ENCODE assay signal across 18 cellular contexts in the genomic region with DNA sequence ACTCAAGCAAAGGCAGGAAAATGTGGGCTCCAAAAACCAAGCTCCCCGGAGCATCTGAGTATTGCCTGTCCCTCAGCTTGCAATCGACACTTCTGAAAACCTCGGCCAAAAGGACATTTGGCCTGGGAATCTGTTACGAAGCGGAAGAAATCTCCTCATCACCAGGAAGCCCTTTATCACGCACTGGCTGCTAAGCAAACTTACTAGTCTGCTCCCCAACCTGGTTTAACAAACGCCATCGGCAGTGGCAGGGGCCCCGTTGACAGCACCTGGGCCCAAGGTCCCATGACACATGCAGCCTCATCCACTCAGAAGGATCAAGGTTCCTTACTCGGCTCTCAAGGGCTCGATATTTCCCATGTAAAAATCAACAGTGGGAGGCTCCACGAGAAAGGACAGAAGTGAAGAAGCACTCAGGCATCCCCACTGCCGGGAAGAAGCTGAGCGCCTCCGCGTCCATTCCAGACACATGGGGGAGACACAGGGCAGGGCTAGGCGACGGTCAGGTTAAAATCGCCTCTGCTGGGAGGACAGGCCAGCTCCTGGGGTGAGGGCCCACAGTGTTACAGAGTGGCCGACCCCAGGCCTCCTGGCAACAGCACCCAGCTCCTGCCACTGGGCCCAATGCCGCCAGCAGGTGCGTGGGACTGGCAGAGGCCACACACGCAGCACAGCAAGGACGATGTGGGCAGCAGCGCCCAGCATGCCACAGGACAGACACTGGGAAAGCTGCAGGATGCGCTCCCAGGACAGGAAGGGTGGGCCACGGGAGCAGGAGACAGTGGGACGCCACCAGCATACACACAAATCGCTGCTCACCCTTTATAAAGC. TPM values are rescaled to one million over a fixed set of nuclear protein-coding genes. Genes with fewer than 3 reads are reported as not detected.
DNase-seq lines count a peak whose midpoint lies in the region; ATAC-seq, FAIRE-seq and TF ChIP-seq lines count a peak whose summit lies in the region.
"Had no signal": no experiment of that assay in that cellular context is flagged by ENCODE, and none has a peak within 500 bp of the region (broad histone marks: within the 10 kb centered on the region; RNA-seq: fewer than 3 reads in every experiment).

No MANE protein-coding gene starts in this region.

- H3K27me3 Mint-ChIP-seq in stimulated activated naive CD8-positive, alpha-beta T cell treated with anti-CD3 and anti-CD28 coated beads, Interleukin-15, amount 100 ng/mL, for 72 hours, result no peaks in the 10 kb centered on the region
- peaks cover 1% of the 10 kb centered on the region for H3K27me3 Mint-ChIP-seq in glutamatergic neuron (ENCODE audit: unreplicated experiment)
- no peaks in the 10 kb centered on the region for H3K27me3 Mint-ChIP-seq in naive thymus-derived CD4-positive, alpha-beta T cell

- H3K9me3 ChIP-seq in naive thymus-derived CD4-positive, alpha-beta T cell (ENCODE audit: control insufficient read depth in 2 of 3, low read length in 3 of 3), result no peaks in the 10 kb centered on the region
- H3K9me3 ChIP-seq: body of pancreas had no signal

- CTCF ChIA-PET in naive thymus-derived CD4-positive, alpha-beta T cell (lab: Charles Lee), result no interaction called here

- TF ChIP-seq CTCF in glutamatergic neuron (IDR thresholded peaks at IDR 0.05; ENCODE audit: partially characterized antibody, unreplicated experiment) (no peak), D721Med (IDR thresholded peaks at IDR 0.05; ENCODE audit: insufficient read depth, missing control alignments) (no peak)

- FAIRE-seq in H54 (lab: Jason Lieb, UNC) (no peak), D721Med (lab: Jason Lieb, UNC) (no peak), GM12892 (lab: Jason Lieb, UNC) (no peak)
- FAIRE-seq: G401.6, GM12891 had no signal

- H3K4me1 ChIP-seq in naive thymus-derived CD4-positive, alpha-beta T cell (ENCODE audit: control insufficient read depth in 2 of 2, insufficient read depth in 2 of 2, low read length in 2 of 2), result peaks cover 6 to 11% of the 10 kb centered on the region in 2 donors

- no peak overlapping the region for H3K4me3 ChIP-seq in naive thymus-derived CD4-positive, alpha-beta T cell (ENCODE audit: low read length)
- H3K4me3 ChIP-seq: body of pancreas, SK-N-MC had no signal

- no peaks in the 10 kb centered on the region for H3K36me3 Mint-ChIP-seq in glutamatergic neuron (ENCODE audit: unreplicated experiment)
- H3K36me3 Mint-ChIP-seq in naive thymus-derived CD4-positive, alpha-beta T cell, result peaks cover 0 to 38% (median 6%) of the 10 kb centered on the region in 5 donors

- no peak overlapping the region for H3K4me3 Mint-ChIP-seq in stimulated activated naive CD8-positive, alpha-beta T cell treated with anti-CD3 and anti-CD28 coated beads, Interleukin-15, amount 100 ng/mL, for 72 hours
- peak overlapping the region; percentile 34 for H3K4me3 Mint-ChIP-seq in glutamatergic neuron (ENCODE audit: unreplicated experiment)
- peak overlapping the region in 2 of 10 donors; percentile 25 to 46 for H3K4me3 Mint-ChIP-seq in naive thymus-derived CD4-positive, alpha-beta T cell

- H3K27ac ChIP-seq in naive thymus-derived CD4-positive, alpha-beta T cell (ENCODE audit: low read depth, low read length), result no peak overlapping the region
- H3K27ac ChIP-seq: body of pancreas, SK-N-MC had no signal

- POLR2A ChIA-PET in naive thymus-derived CD4-positive, alpha-beta T cell (lab: Charles Lee), result interaction anchor here (1.0 to 1.4 kb wide), 2 partner anchors 11 to 14 kb away, joined by 3 to 4 read pairs; no protein-coding TSS in a partner anchor

- intact Hi-C loops in naive thymus-derived CD4-positive, alpha-beta T cell (cut with micrococcal nuclease), result no loop called here

- ATAC-seq in stimulated activated naive CD8-positive, alpha-beta T cell treated with anti-CD3 and anti-CD28 coated beads, Interleukin-15, Interleukin-2, amounts not matched to agents 100 U/mL and 50 U/mL, for 24 hours, result peak; percentile 30
- no peak for ATAC-seq in stimulated activated naive CD8-positive, alpha-beta T cell treated with anti-CD3 and anti-CD28 coated beads, Interleukin-15, amount 100 ng/mL, for 72 hours
- ATAC-seq in naive thymus-derived CD4-positive, alpha-beta T cell, result no peak
- ATAC-seq: body of pancreas, HCT116 had no signal

- peak overlapping the region in 1 of 2 donors; percentile 88 for H3K27ac Mint-ChIP-seq in stimulated activated naive CD8-positive, alpha-beta T cell treated with anti-CD3 and anti-CD28 coated beads, Interleukin-15, amount 100 ng/mL, for 72 hours
- H3K27ac Mint-ChIP-seq in glutamatergic neuron (ENCODE audit: unreplicated experiment), result peak overlapping the region; percentile 82
- H3K27ac Mint-ChIP-seq in naive thymus-derived CD4-positive, alpha-beta T cell, result peak overlapping the region in 5 of 9 donors; percentile 32 to 84 (median 67)

- peaks cover 11 to 81% (median 12%) of the 10 kb centered on the region in 3 experiments for H3K36me3 ChIP-seq in naive thymus-derived CD4-positive, alpha-beta T cell (ENCODE audit: control insufficient read depth in 2 of 3, insufficient read depth in 3 of 3, low read length in 3 of 3)

- no peaks in the 10 kb centered on the region for H3K27me3 ChIP-seq in naive thymus-derived CD4-positive, alpha-beta T cell (ENCODE audit: control insufficient read depth in 2 of 2, insufficient read depth in 2 of 2, low read length in 2 of 2)
- H3K27me3 ChIP-seq: body of pancreas had no signal

- no peak for TF ChIP-seq POLR2A in H54 (IDR thresholded peaks at IDR 0.05; ENCODE audit: low read depth, low read length)
- TF ChIP-seq POLR2A in GM12892 (IDR thresholded peaks at IDR 0.05; ENCODE audit: low read depth, low read length), result no peak

- DNase-seq in stimulated activated naive CD8-positive, alpha-beta T cell treated with anti-CD3 and anti-CD28 coated beads, Interleukin-15, Interleukin-2, amounts not matched to agents 100 U/mL and 50 U/mL, for 24 hours, result no peak
- DNase-seq in stimulated activated naive CD8-positive, alpha-beta T cell treated with anti-CD3 and anti-CD28 coated beads, Interleukin-15, amount 100 ng/mL, for 72 hours, result no peak
- DNase-seq in glutamatergic neuron, result no peak
- no peak for DNase-seq in naive thymus-derived CD4-positive, alpha-beta T cell
- DNase-seq in H54 (ENCODE audit: insufficient read length, low spot score), result no peak
- no peak for DNase-seq in D721Med (ENCODE audit: insufficient read length, low spot score)
- no peak for DNase-seq in HK-2 (ENCODE audit: unreplicated experiment)
- no peak for DNase-seq in GM12892 (ENCODE audit: insufficient read length)
- DNase-seq: activated effector memory CD4-positive, alpha-beta T cell treated with Interleukin-2 at 50 U/mL for 16 hours; body of pancreas; IMR-90; NCI-H1930; NCI-H510A treated with DMSO at 0.1 percent for 48 hours; stimulated activated CD4-positive, alpha-beta T cell treated with anti-CD3 and anti-CD28 coated beads, Interleukin-4, amount 100 ng/mL, for 4 hours had no signal

- no peaks in the 10 kb centered on the region for H3K9me3 Mint-ChIP-seq in stimulated activated naive CD8-positive, alpha-beta T cell treated with anti-CD3 and anti-CD28 coated beads, Interleukin-15, amount 100 ng/mL, for 72 hours
- H3K9me3 Mint-ChIP-seq in glutamatergic neuron (ENCODE audit: unreplicated experiment), result peaks cover 18% of the 10 kb centered on the region
- H3K9me3 Mint-ChIP-seq in naive thymus-derived CD4-positive, alpha-beta T cell, result no peaks in the 10 kb centered on the region

- peaks cover 43% of the 10 kb centered on the region for H3K4me1 Mint-ChIP-seq in stimulated activated naive CD8-positive, alpha-beta T cell treated with anti-CD3 and anti-CD28 coated beads, Interleukin-15, amount 100 ng/mL, for 72 hours
- peaks cover 22% of the 10 kb centered on the region for H3K4me1 Mint-ChIP-seq in glutamatergic neuron (ENCODE audit: low read depth, unreplicated experiment)
- H3K4me1 Mint-ChIP-seq in naive thymus-derived CD4-positive, alpha-beta T cell, result peaks cover 13 to 48% (median 32%) of the 10 kb centered on the region in 7 donors

RNA-seq across cellular contexts. Expression of a gene that starts 27.1 kb away (rescaled TPM):
- 73.7 TPM for total RNA-seq in glutamatergic neuron (ENCODE audit: unreplicated experiment)
- 100 to 1,000 TPM in 2 of 5 experiments, 10 to 100 TPM in 3; 50.0 to 130 (median 87.7) TPM for total RNA-seq in naive thymus-derived CD4-positive, alpha-beta T cell
- 1 to 10 TPM; 2.8 to 3.4 TPM for polyA plus RNA-seq in naive thymus-derived CD4-positive, alpha-beta T cell
- 8.5 TPM for polyA plus RNA-seq in GM12892 (2012; ENCODE audit: missing spikeins)

RNA-seq across cellular contexts. Expression of a gene that starts 53.0 kb away (rescaled TPM):
- total RNA-seq in glutamatergic neuron (ENCODE audit: unreplicated experiment), result 53.5 TPM
- total RNA-seq in naive thymus-derived CD4-positive, alpha-beta T cell, result 10 to 100 TPM; 13.6 to 20.1 (median 17.1) TPM
- 10 to 100 TPM in 1 of 2 donors, 1 to 10 TPM in 1; 6.0 to 10.6 TPM for polyA plus RNA-seq in naive thymus-derived CD4-positive, alpha-beta T cell
- polyA plus RNA-seq in GM12892 (2012; ENCODE audit: missing spikeins), result 11.3 TPM
